In genomic region chr6:114989279-114989964, GRCh38 we compare ENCODE assay signal across 1 cellular context.
A peak's percentile ranks its signal among the peaks of the same experiment; 100 is the strongest.
TF ChIP-seq lines count a peak whose summit lies in the region.

No MANE protein-coding gene starts in this region.

TF ChIP-seq in GM12878, 131 proteins besides CTCF, POLR2A, EP300 and RAD21 (continued from another document):
- TF ChIP-seq USF2 (IDR thresholded peaks at IDR 0.05; ENCODE audit: borderline replicate concordance, low read depth, low read length) (no peak), NKRF (conservative IDR thresholded peaks at IDR 0.05) (no peak), PAX8 (IDR thresholded peaks at IDR 0.05) (no peak), NFXL1 (IDR thresholded peaks at IDR 0.05; ENCODE audit: borderline replicate concordance) (no peak), ZBTB11 (CRISPR knock-in tag; IDR thresholded peaks at IDR 0.05) (no peak), MTA3 (IDR thresholded peaks at IDR 0.05; ENCODE audit: borderline replicate concordance, low read length) (no peak), NBN (IDR thresholded peaks at IDR 0.05) (0 out of 2 replicates have a peak, but pooled peaks have one; percentile 39), POLR2AphosphoS5 (IDR thresholded peaks at IDR 0.05; ENCODE audit: low read length) (no peak), ZNF384 (IDR thresholded peaks at IDR 0.05; ENCODE audit: borderline replicate concordance, low read depth, low read length) (no peak), CREM (IDR thresholded peaks at IDR 0.05; ENCODE audit: low read depth) (peak; percentile 95), HSF1 (IDR thresholded peaks at IDR 0.05; ENCODE audit: low read depth, low read length) (no peak), PAX5 (IDR thresholded peaks at IDR 0.05; ENCODE audit: borderline replicate concordance, low read depth, low read length) (no peak), PRDM15 (CRISPR knock-in tag; IDR thresholded peaks at IDR 0.05) (no peak), SREBF2 (IDR thresholded peaks at IDR 0.05; ENCODE audit: low read length) (no peak), IRF5 (IDR thresholded peaks at IDR 0.05; ENCODE audit: borderline replicate concordance) (no peak), BHLHE40 (IDR thresholded peaks at IDR 0.05; ENCODE audit: borderline replicate concordance in 1 of 2, low read depth in 2 of 2, low read length in 1 of 2) (peak in 1 of 2 experiments; percentile 63; a peak in 1 of 4 replicates), ZNF217 (IDR thresholded peaks at IDR 0.05) (no peak), PBX3 (IDR thresholded peaks at IDR 0.05; ENCODE audit: insufficient replicate concordance, low read depth, low read length) (no peak), TCF7 (IDR thresholded peaks at IDR 0.05; ENCODE audit: borderline replicate concordance) (0 out of 2 replicates have a peak, but pooled peaks have one; percentile 22), CHD4 (IDR thresholded peaks at IDR 0.05) (no peak), CREB1 (IDR thresholded peaks at IDR 0.05; ENCODE audit: low read depth) (peak; percentile 93), ASH2L (IDR thresholded peaks at IDR 0.05; ENCODE audit: borderline replicate concordance, low read depth) (no peak), FOS (IDR thresholded peaks at IDR 0.05; ENCODE audit: borderline replicate concordance, extremely low read depth, insufficient read length) (no peak), MEF2B (IDR thresholded peaks at IDR 0.05; ENCODE audit: partially characterized antibody, poor library complexity, severe bottlenecking) (no peak), SMARCA5 (IDR thresholded peaks at IDR 0.05) (no peak), HCFC1 (IDR thresholded peaks at IDR 0.05; ENCODE audit: low read length) (no peak)
